In genomic region chr7:112206238-112207105, GRCh38 we compare ENCODE assay signal across 8 cellular contexts. TPM values are rescaled to one million over a fixed set of nuclear protein-coding genes. Genes with fewer than 3 reads are reported as not detected.
DNase-seq lines count a peak whose midpoint lies in the region; ATAC-seq and TF ChIP-seq lines count a peak whose summit lies in the region.

A gene with protein sequence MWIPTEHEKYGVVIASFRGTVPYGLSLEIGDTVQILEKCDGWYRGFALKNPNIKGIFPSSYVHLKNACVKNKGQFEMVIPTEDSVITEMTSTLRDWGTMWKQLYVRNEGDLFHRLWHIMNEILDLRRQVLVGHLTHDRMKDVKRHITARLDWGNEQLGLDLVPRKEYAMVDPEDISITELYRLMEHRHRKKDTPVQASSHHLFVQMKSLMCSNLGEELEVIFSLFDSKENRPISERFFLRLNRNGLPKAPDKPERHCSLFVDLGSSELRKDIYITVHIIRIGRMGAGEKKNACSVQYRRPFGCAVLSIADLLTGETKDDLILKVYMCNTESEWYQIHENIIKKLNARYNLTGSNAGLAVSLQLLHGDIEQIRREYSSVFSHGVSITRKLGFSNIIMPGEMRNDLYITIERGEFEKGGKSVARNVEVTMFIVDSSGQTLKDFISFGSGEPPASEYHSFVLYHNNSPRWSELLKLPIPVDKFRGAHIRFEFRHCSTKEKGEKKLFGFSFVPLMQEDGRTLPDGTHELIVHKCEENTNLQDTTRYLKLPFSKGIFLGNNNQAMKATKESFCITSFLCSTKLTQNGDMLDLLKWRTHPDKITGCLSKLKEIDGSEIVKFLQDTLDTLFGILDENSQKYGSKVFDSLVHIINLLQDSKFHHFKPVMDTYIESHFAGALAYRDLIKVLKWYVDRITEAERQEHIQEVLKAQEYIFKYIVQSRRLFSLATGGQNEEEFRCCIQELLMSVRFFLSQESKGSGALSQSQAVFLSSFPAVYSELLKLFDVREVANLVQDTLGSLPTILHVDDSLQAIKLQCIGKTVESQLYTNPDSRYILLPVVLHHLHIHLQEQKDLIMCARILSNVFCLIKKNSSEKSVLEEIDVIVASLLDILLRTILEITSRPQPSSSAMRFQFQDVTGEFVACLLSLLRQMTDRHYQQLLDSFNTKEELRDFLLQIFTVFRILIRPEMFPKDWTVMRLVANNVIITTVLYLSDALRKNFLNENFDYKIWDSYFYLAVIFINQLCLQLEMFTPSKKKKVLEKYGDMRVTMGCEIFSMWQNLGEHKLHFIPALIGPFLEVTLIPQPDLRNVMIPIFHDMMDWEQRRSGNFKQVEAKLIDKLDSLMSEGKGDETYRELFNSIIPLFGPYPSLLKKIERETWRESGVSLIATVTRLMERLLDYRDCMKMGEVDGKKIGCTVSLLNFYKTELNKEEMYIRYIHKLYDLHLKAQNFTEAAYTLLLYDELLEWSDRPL (N-terminal part only) (minus strand): TSS chr7:112206399. CDS start chr7:112206138, 261 bp downstream.
ZNF277 (plus strand) TSS chr7:112206695; CDS start chr7:112206717, 22 bp downstream.

- H3K27me3 Mint-ChIP-seq in WTC11 (ENCODE audit: low read depth): no peaks in the 10 kb centered on the region

- H4K20me1 ChIP-seq in smooth muscle cell (ENCODE audit: low read depth): peaks cover 7% of the 10 kb centered on the region

- no peaks in the 10 kb centered on the region for H3K9me3 ChIP-seq in smooth muscle cell (replicated peaks; ENCODE audit: low read depth)

- 1% methylated on average over 73 of the region's 73 CpGs for WGBS in smooth muscle cell (ENCODE audit: low lambda C conversion rate)

- no peaks in the 10 kb centered on the region for H3F3A ChIP-seq in smooth muscle cell (ENCODE audit: low read depth)

- peak within 1 kb of the TSS; percentile 94 for H3K4me3 ChIP-seq in smooth muscle cell

- no peaks in the 10 kb centered on the region for H3K4me1 ChIP-seq in smooth muscle cell (ENCODE audit: low read depth)

- H2AFZ ChIP-seq in smooth muscle cell (ENCODE audit: low read depth): peak within 1 kb of the TSS; percentile 93

- H3K79me2 ChIP-seq in smooth muscle cell (ENCODE audit: low read depth): peaks cover 79% of the 10 kb centered on the region

- TF ChIP-seq CTCF in WTC11 (IDR thresholded peaks at IDR 0.05) (no peak), smooth muscle cell (IDR thresholded peaks at IDR 0.05; ENCODE audit: borderline replicate concordance, insufficient read depth, poor library complexity, severe bottlenecking) (no peak)

- peak within 1 kb of the TSS; percentile 63 for H3K27ac Mint-ChIP-seq in WTC11

- H3K9me3 Mint-ChIP-seq in WTC11: peaks cover 7% of the 10 kb centered on the region

- no peaks in the 10 kb centered on the region for H3K36me3 Mint-ChIP-seq in WTC11

- peak within 1 kb of the TSS; percentile 94 for H3K4me2 ChIP-seq in smooth muscle cell

- H3K36me3 ChIP-seq in smooth muscle cell (ENCODE audit: low read depth): no peaks in the 10 kb centered on the region

- ATAC-seq in HG03175 (IDR thresholded peaks at IDR 0.05; ENCODE audit: unreplicated experiment) (peak; percentile 93), WTC11 (peak; percentile 88)

- POLR2A ChIA-PET in WTC11 (lab: Charles Lee): interaction anchor here (1.1 to 3.6 kb wide), 5 partner anchors 9 to 244 kb away, joined by 3 to 18 read pairs (median 3); partner anchors contain the start of gene IFRD1

- DNase-seq in AG08396 (ENCODE audit: low spot score): peak; percentile 95
- DNase-seq in NCI-H2227 treated with DMSO at 0.1 percent for 48 hours (lab: John Stamatoyannopoulos, UW): peak; percentile 99
- peak; percentile 99 for DNase-seq in WTC11 (ENCODE audit: low spot score)
- peak; percentile 91 to 100 (median 99) for DNase-seq in caudate nucleus (lab: John Stamatoyannopoulos, UW)
- DNase-seq in iPS-NIHi7 (ENCODE audit: extremely low spot score): peak; percentile 94
- DNase-seq in smooth muscle cell (lab: John Stamatoyannopoulos, UW; ENCODE audit: unreplicated experiment): peak; percentile 96

- in situ Hi-C loops in GM18951 (cut with MboI; ENCODE audit: low sequenced_read_pairs, unreplicated experiment): no loop called here

- H3K4me3 Mint-ChIP-seq in WTC11: peak within 1 kb of the TSS; percentile 89

- H3K9ac ChIP-seq in smooth muscle cell (ENCODE audit: low read depth): peak within 1 kb of the TSS; percentile 87

- TF ChIP-seq POLR2A in GM18951 (IDR thresholded peaks at IDR 0.05; ENCODE audit: extremely low read depth, insufficient read depth, insufficient read length): peak; percentile 55

- CTCF ChIA-PET in WTC11 (lab: Charles Lee): interaction anchor here (0.6 to 1.5 kb wide), 6 partner anchors 8 to 464 kb away, joined by 3 to 4 read pairs (median 3); no protein-coding TSS in a partner anchor

- no peaks in the 10 kb centered on the region for H3K27me3 ChIP-seq in smooth muscle cell (ENCODE audit: low read depth)

- peak within 1 kb of the TSS; percentile 97 for H3K27ac ChIP-seq in caudate nucleus (ENCODE audit: low read depth, low read length)
- H3K27ac ChIP-seq in smooth muscle cell (ENCODE audit: low read depth): peak within 1 kb of the TSS; percentile 47

- peaks cover 42% of the 10 kb centered on the region for H3K4me1 Mint-ChIP-seq in WTC11

TF ChIP-seq in WTC11, 78 proteins besides CTCF, POLR2A, EP300 and RAD21 (continues in another document):
- no peak for TF ChIP-seq GTF2I (CRISPR knock-in tag; conservative IDR thresholded peaks at IDR 0.05)
- peak; percentile 73; the same call in 1 of the 2 replicates for TF ChIP-seq ETV6 (CRISPR knock-in tag; IDR thresholded peaks at IDR 0.05)
- TF ChIP-seq GABPB1 (CRISPR knock-in tag; IDR thresholded peaks at IDR 0.05): peak; percentile 57
- peak; percentile 37; the same call in 1 of the 2 replicates for TF ChIP-seq CREM (CRISPR knock-in tag; IDR thresholded peaks at IDR 0.05)
- 0 out of 2 replicates have a peak, but pooled peaks have one; percentile 21 for TF ChIP-seq ZNF232 (CRISPR knock-in tag; IDR thresholded peaks at IDR 0.05)
- no peak for TF ChIP-seq FOXP4 (CRISPR knock-in tag; IDR thresholded peaks at IDR 0.05)
- TF ChIP-seq EMX1 (CRISPR knock-in tag; IDR thresholded peaks at IDR 0.05): no peak
- 0 out of 2 replicates have a peak, but pooled peaks have one; percentile 24 for TF ChIP-seq KAT7 (CRISPR knock-in tag; IDR thresholded peaks at IDR 0.05; ENCODE audit: borderline replicate concordance)
- peak; percentile 99 for TF ChIP-seq SP1 (CRISPR knock-in tag; conservative IDR thresholded peaks at IDR 0.05)
- 0 out of 2 replicates have a peak, but pooled peaks have one; percentile 4 for TF ChIP-seq TEAD1 (CRISPR knock-in tag; IDR thresholded peaks at IDR 0.05)
- TF ChIP-seq AFF4 (CRISPR knock-in tag; IDR thresholded peaks at IDR 0.05; ENCODE audit: borderline replicate concordance): no peak; the same call in 1 of the 2 replicates

RNA-seq across cellular contexts. Expression of the first gene that starts in this region (rescaled TPM):
- total RNA-seq in WTC11 (2021) (13.3 to 20.4 TPM (median 15.2 TPM) in 3 replicates), smooth muscle cell (20.5 and 32.7 TPM in 2 replicates)
- polyA plus RNA-seq in smooth muscle cell: 7.4 and 7.8 TPM in 2 replicates

RNA-seq across cellular contexts. Expression of gene ZNF277, which starts in this region (rescaled TPM):
- 18.3 to 22.5 TPM (median 20.6 TPM) in 3 replicates for total RNA-seq in WTC11 (2021)
- total RNA-seq in smooth muscle cell: 28.0 and 31.7 TPM in 2 replicates
- polyA plus RNA-seq in smooth muscle cell: 8.4 and 8.6 TPM in 2 replicates

Comparison
In these comparisons a context has a peak if more than half of its experiments do, and no peak if none do; other contexts are left out.
1. Peak in every context shown above with its lines: DNase-seq, ATAC-seq, H3K4me3 ChIP-seq and H3K27ac ChIP-seq.